In the genomic region with DNA sequence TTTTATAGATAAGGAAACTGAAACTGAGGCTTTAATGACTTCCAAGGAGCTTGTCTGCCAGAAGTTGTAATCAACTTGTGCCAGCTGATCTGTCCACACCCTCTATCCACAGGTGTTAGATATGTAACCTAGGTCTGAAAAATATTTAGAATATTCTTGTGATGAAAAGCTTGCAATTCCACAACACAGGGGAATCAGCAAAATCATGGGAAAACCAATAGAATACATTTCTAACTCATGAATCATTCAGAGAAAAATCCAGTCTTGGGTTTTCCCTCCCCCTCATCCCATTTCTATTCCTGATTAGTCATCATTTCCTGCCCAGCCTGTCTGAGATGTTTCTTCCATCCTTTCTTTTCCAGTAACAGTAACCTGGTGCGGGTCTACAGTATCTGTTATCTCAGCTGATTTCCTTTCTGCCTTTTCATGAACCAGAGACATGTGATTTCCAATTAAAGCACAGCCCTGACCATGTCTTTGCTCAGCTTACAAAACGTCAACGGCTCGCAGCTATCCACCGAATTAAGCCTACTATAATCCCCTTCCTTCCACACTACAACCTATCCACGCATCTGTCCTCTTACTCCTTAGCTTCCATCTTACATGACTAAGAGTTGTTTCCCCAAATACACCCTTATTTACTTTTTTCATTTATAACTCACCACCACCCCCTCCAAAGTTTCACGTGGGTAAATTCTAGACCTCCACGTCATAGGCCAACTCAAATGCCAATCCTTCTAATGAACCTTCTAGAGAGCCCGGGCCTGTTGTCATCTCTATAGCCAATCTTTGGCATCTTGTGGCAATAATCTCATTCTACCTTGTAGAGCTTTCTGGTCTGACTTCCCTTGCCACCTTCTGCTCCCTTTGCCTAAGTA, we compare ENCODE assay signal across 8 cellular contexts. TPM values are rescaled to one million over a fixed set of nuclear protein-coding genes. Genes with fewer than 3 reads are reported as not detected.
DNase-seq lines count a peak whose midpoint lies in the region; TF ChIP-seq lines count a peak whose summit lies in the region.

No MANE protein-coding gene starts in this region.

- H3K36me3 ChIP-seq in ascending aorta (no peaks in the 10 kb centered on the region), iPS DF 6.9 (ENCODE audit: control insufficient read depth, insufficient read depth, low read length) (no peaks in the 10 kb centered on the region), skeletal muscle satellite cell (ENCODE audit: insufficient read depth, low read length) (no peaks in the 10 kb centered on the region)

- peak overlapping the region; percentile 85 for H3K4me2 ChIP-seq in skeletal muscle satellite cell (ENCODE audit: low read length)

- DNase-seq in activated gamma-delta T cell treated with Interleukin-2 at 50 U/mL for 16 hours (peak; percentile 6), activated gamma-delta T cell (lab: John Stamatoyannopoulos, UW) (no peak), HCEC 1CT (peak; percentile 83), NCI-H69 (lab: John Stamatoyannopoulos, UW) (peak; percentile 45), ascending aorta (ENCODE audit: low spot score in 2 of 2) (peak in 1 of 2 donors; percentile 76), iPS DF 6.9 (ENCODE audit: low read depth, low spot score) (no peak)
- no peak for DNase-seq in NK-92 treated with Interleukin-12 subunit alpha and Interleukin-12 subunit beta, amount 100 ng/mL, for 24 hours (lab: John Stamatoyannopoulos, UW)

- H3K4me3 ChIP-seq in ascending aorta: peak overlapping the region; percentile 80 to 81
- peak overlapping the region; percentile 75; the same call in 1 of the 2 replicates for H3K4me3 ChIP-seq in iPS DF 6.9 (ENCODE audit: low read length)
- H3K4me3 ChIP-seq in skeletal muscle satellite cell (ENCODE audit: low read length): peak overlapping the region; percentile 78

- H3K9ac ChIP-seq in skeletal muscle satellite cell (ENCODE audit: low read depth, low read length): peak overlapping the region; percentile 89

- intact Hi-C loops in ascending aorta (cut with DNase I): loop anchor here (1.0 to 10.0 kb wide), 7 partner anchors 70 to 1140 kb away; partner anchors contain the start of genes ELF2, MAML3 and RAB33B

- H3K27ac ChIP-seq in ascending aorta: peak overlapping the region; percentile 83 to 96
- no peak overlapping the region for H3K27ac ChIP-seq in iPS DF 6.9 (ENCODE audit: low read length)

- H3K9me3 ChIP-seq in ascending aorta: no peaks in the 10 kb centered on the region
- no peaks in the 10 kb centered on the region for H3K9me3 ChIP-seq in iPS DF 6.9 (ENCODE audit: control insufficient read depth, insufficient read depth, low read length)
- H3K9me3 ChIP-seq in skeletal muscle satellite cell (replicated peaks; ENCODE audit: low read length): no peaks in the 10 kb centered on the region

- H3K4me1 ChIP-seq in ascending aorta (peaks cover 0 to 8% of the 10 kb centered on the region in 2 donors), iPS DF 6.9 (ENCODE audit: control insufficient read depth, insufficient read depth, low read length) (peaks cover 2% of the 10 kb centered on the region; the same call in 1 of the 2 replicates), skeletal muscle satellite cell (ENCODE audit: control insufficient read depth, insufficient read depth, low read length) (peaks cover 38% of the 10 kb centered on the region)

- H3K27me3 ChIP-seq in ascending aorta: no peaks in the 10 kb centered on the region
- H3K27me3 ChIP-seq in iPS DF 6.9 (ENCODE audit: control insufficient read depth, insufficient read depth, low read length): no peaks in the 10 kb centered on the region
- H3K27me3 ChIP-seq in skeletal muscle satellite cell (ENCODE audit: control insufficient read depth, insufficient read depth, low read length): no peaks in the 10 kb centered on the region

- no peak for TF ChIP-seq CTCF in ascending aorta (IDR thresholded peaks at IDR 0.05)

- WGBS in iPS DF 6.9 (ENCODE audit: insufficient coverage, insufficient read length): 100% methylated on average over 3 of the region's 9 CpGs

RNA-seq across cellular contexts. Expression of gene NOCT, which starts 1.0 kb away (rescaled TPM):
- total RNA-seq in ascending aorta: 9.9 TPM
- total RNA-seq in skeletal muscle satellite cell (2012; rRNA removed): 17.7 and 22.7 TPM in 2 replicates

Comparison
In these comparisons a context has a peak if more than half of its experiments do, and no peak if none do; other contexts are left out.
1. DNase-seq: peak in activated gamma-delta T cell treated with Interleukin-2 at 50 U/mL for 16 hours (single experiment), HCEC 1CT (single experiment) and NCI-H69 (single experiment); none in activated gamma-delta T cell (single experiment), iPS DF 6.9 (single experiment) and NK-92 treated with Interleukin-12 subunit alpha and Interleukin-12 subunit beta, amount 100 ng/mL, for 24 hours (single experiment).
2. Peak in every context shown above with its lines, with median percentiles within 50 percentile points of each other: H3K4me3 ChIP-seq.